In the genomic region with DNA sequence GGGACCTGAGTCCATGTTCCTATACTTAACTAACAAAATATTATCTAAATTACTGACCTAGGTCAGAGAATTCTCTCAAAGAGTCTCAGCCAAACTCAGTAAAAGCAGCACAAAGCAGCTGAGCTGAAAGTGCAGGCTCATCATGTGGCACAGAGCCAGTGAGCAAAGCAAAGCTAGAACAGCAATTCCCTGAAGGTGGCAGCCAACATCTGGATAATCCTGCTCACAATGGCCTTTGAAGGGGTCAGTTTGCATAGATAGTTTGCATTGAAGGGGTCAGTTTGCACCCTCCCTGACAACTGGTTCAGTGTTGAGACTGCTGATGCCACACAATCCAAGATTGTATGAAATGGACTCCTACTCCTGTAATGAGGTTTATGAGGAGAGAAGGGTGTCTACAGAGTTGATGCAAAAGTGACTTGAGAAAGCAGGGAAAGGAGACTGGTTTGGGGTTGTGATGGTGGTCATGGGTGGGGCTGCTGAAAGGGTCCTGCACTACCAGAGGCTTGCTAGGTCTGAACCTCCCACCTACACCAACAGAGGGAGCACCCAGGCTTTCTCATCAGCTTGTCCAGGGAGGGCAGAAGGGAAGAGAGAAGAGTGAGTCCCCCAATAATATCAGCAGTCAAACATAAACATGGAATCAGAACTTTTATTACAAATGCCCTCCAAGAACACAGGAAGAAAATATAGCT, we compare ENCODE assay signal across 8 cellular contexts. TPM values are rescaled to one million over a fixed set of nuclear protein-coding genes. Genes with fewer than 3 reads are reported as not detected.
DNase-seq lines count a peak whose midpoint lies in the region; ATAC-seq and TF ChIP-seq lines count a peak whose summit lies in the region.

No MANE protein-coding gene starts in this region.

- H3K4me1 ChIP-seq in Panc1 (ENCODE audit: control insufficient read depth, insufficient read depth, low read length): no peaks in the 10 kb centered on the region
- H3K4me1 ChIP-seq in mesendoderm (ENCODE audit: control insufficient read depth, low read depth, low read length): no peaks in the 10 kb centered on the region

- H3K4me3 ChIP-seq in Panc1 (ENCODE audit: low read depth in 2 of 2, low read length in 2 of 2): no peak overlapping the region
- no peak overlapping the region for H3K4me3 ChIP-seq in mesendoderm (ENCODE audit: low read length)

- no peaks in the 10 kb centered on the region for H3K79me2 ChIP-seq in mesendoderm (ENCODE audit: control insufficient read depth, insufficient read depth, low read length)

- POLR2A ChIA-PET in Panc1 (lab: Charles Lee): no interaction called here

- H3K4ac ChIP-seq in mesendoderm (ENCODE audit: low read depth, low read length): no peak overlapping the region

- H2AK5ac ChIP-seq in mesendoderm (ENCODE audit: low read length): no peak overlapping the region

- H3K9ac ChIP-seq in mesendoderm (ENCODE audit: low read length): no peak overlapping the region

- H2BK15ac ChIP-seq in mesendoderm (replicated peaks; ENCODE audit: low read depth): no peak overlapping the region

- H3K27ac ChIP-seq in Panc1 (ENCODE audit: low read length) (no peak overlapping the region), mesendoderm (ENCODE audit: low read depth, low read length) (no peak overlapping the region)

- H3K27me3 ChIP-seq in Panc1 (ENCODE audit: control insufficient read depth, insufficient read depth, low read length) (no peaks in the 10 kb centered on the region), mesendoderm (ENCODE audit: insufficient read depth, low read length, poor library complexity) (no peaks in the 10 kb centered on the region)

- H2BK120ac ChIP-seq in mesendoderm (ENCODE audit: low read depth, low read length): no peak overlapping the region

- BruUV-seq in Panc1 (replicated peaks; lab: Mats Ljungman, UMichigan): no TSS peak

- no peak overlapping the region for H3K56ac ChIP-seq in mesendoderm (ENCODE audit: low read length)

- CTCF ChIA-PET in Panc1 (lab: Charles Lee): no interaction called here

- H3K18ac ChIP-seq in mesendoderm (ENCODE audit: low read length): no peak overlapping the region

- H4K5ac ChIP-seq in mesendoderm (ENCODE audit: low read length): no peak overlapping the region

- H3K9me3 ChIP-seq in Panc1 (ENCODE audit: control insufficient read depth, insufficient read depth, low read depth, low read length): no peaks in the 10 kb centered on the region

- in situ Hi-C loops in Panc1 (cut with HindIII; ENCODE audit: low pct_unique_long_range_greater_than_20kb, low sequenced_read_pairs): no loop called here

- DNase-seq in Panc1 (ENCODE audit: low read depth, low spot score) (no peak), mesendoderm (peak; percentile 70), foreskin melanocyte (no peak)
- DNase-seq in activated CD4-positive, alpha-beta T cell treated with anti-CD3 and anti-CD28 coated beads for 48 hours: no peak
- no peak for DNase-seq in stimulated activated CD4-positive, alpha-beta T cell treated with anti-CD3 and anti-CD28 coated beads, Interleukin-4, amount 100 ng/mL, for 24 hours
- DNase-seq in central memory CD4-positive, alpha-beta T cell: no peak

- H3K23ac ChIP-seq in mesendoderm (ENCODE audit: low read length): no peak overlapping the region

- H2BK5ac ChIP-seq in mesendoderm (ENCODE audit: low read length): no peak overlapping the region

- intact Hi-C loops in Panc1 (cut with micrococcal nuclease; ENCODE audit: unreplicated experiment): no loop called here

- peak; percentile 19; the same call in 1 of the 2 replicates for TF ChIP-seq CTCF in Panc1 (IDR thresholded peaks at IDR 0.05)

- H4K8ac ChIP-seq in mesendoderm (ENCODE audit: low read depth, low read length): no peak overlapping the region

- H3K4me2 ChIP-seq in mesendoderm (ENCODE audit: low read length): no peak overlapping the region

- H3K79me1 ChIP-seq in mesendoderm (ENCODE audit: low read length): no peaks in the 10 kb centered on the region

- peak; percentile 47 for ATAC-seq in GM18867 (IDR thresholded peaks at IDR 0.05; ENCODE audit: unreplicated experiment)
- ATAC-seq in HG02759 (IDR thresholded peaks at IDR 0.05; ENCODE audit: unreplicated experiment): peak; percentile 43
- no peak; the same call in 1 of the 2 replicates for ATAC-seq in Panc1

- no peaks in the 10 kb centered on the region for H3K36me3 ChIP-seq in Panc1 (ENCODE audit: control insufficient read depth, insufficient read depth, low read length)
- no peaks in the 10 kb centered on the region for H3K36me3 ChIP-seq in mesendoderm (ENCODE audit: control insufficient read depth, insufficient read depth, low read length)

RNA-seq across cellular contexts. Expression of a gene that starts 39.7 kb away (rescaled TPM):
- total RNA-seq in Panc1 (2021; ENCODE audit: unreplicated experiment): not detected
- polyA plus RNA-seq in Panc1 (2012; ENCODE audit: insufficient read length): 0.28 TPM
- polyA plus RNA-seq in mesendoderm (2013, experiment 1 of 2): 4.0 TPM
- 4.1 TPM for polyA plus RNA-seq in mesendoderm (2013, experiment 2 of 2)
